In genomic region chr6:16602035-16602434, GRCh38 we compare ENCODE assay signal across 9 cellular contexts.
DNase-seq lines count a peak whose midpoint lies in the region; ATAC-seq and TF ChIP-seq lines count a peak whose summit lies in the region.
"Had no signal": no experiment of that assay in that cellular context is flagged by ENCODE, and none has a peak within 500 bp of the region (broad histone marks: within the 10 kb centered on the region; RNA-seq: fewer than 3 reads in every experiment).

No MANE protein-coding gene starts in this region.

- DNase-seq in activated CD8-positive, alpha-beta memory T cell treated with anti-CD3 and anti-CD28 coated beads, Interleukin-2, amount 50 U/mL, for 48 hours: peak; percentile 63
- DNase-seq in activated CD8-positive, alpha-beta memory T cell treated with anti-CD3 and anti-CD28 coated beads for 24 hours: no peak
- DNase-seq in stimulated activated CD8-positive, alpha-beta memory T cell treated with anti-CD3 and anti-CD28 coated beads, Interleukin-4, amount 100 ng/mL, for 24 hours (ENCODE audit: low read depth): peak; percentile 7
- DNase-seq in vagina (ENCODE audit: extremely low spot score in 2 of 2) (no peak), DMS153 (lab: John Stamatoyannopoulos, UW) (no peak), colonic mucosa (no peak)
- DNase-seq: lower lobe of right lung had no signal

- H3K4me3 ChIP-seq in vagina: no peak overlapping the region
- no peak overlapping the region for H3K4me3 ChIP-seq in colonic mucosa
- H3K4me3 ChIP-seq: lower lobe of right lung had no signal

- intact Hi-C loops in vagina (cut with DNase I): no loop called here
- intact Hi-C loops in colonic mucosa (cut with DNase I): no loop called here

- no peaks in the 10 kb centered on the region for H3K9me3 ChIP-seq in vagina
- H3K9me3 ChIP-seq in colonic mucosa: no peaks in the 10 kb centered on the region
- H3K9me3 ChIP-seq: lower lobe of right lung had no signal

- H3K27me3 ChIP-seq in vagina (no peaks in the 10 kb centered on the region), colonic mucosa (no peaks in the 10 kb centered on the region)

- ATAC-seq in GM21786 (IDR thresholded peaks at IDR 0.05; ENCODE audit: unreplicated experiment) (peak; percentile 92), HG03520 (IDR thresholded peaks at IDR 0.05; ENCODE audit: unreplicated experiment) (peak; percentile 75)
- ATAC-seq: lower lobe of right lung had no signal

- H3K27ac ChIP-seq in vagina (no peak overlapping the region), colonic mucosa (no peak overlapping the region)
- H3K27ac ChIP-seq: lower lobe of right lung had no signal

- TF ChIP-seq POLR2A in vagina (IDR thresholded peaks at IDR 0.05): no peak

- H3K9ac ChIP-seq in colonic mucosa (ENCODE audit: low read depth in 2 of 2, low read length in 2 of 2): no peak overlapping the region

- H3K36me3 ChIP-seq in vagina (no peaks in the 10 kb centered on the region), colonic mucosa (no peaks in the 10 kb centered on the region)

- H3K4me1 ChIP-seq in vagina: peaks cover 6% of the 10 kb centered on the region
- no peaks in the 10 kb centered on the region for H3K4me1 ChIP-seq in colonic mucosa
- H3K4me1 ChIP-seq: lower lobe of right lung had no signal

- no peak for TF ChIP-seq CTCF in vagina (IDR thresholded peaks at IDR 0.05)
- no peak for TF ChIP-seq CTCF in colonic mucosa (IDR thresholded peaks at IDR 0.05)

Comparison
In these comparisons a context has a peak if more than half of its experiments do, and no peak if none do; other contexts are left out.
1. DNase-seq: peak in activated CD8-positive, alpha-beta memory T cell treated with anti-CD3 and anti-CD28 coated beads, Interleukin-2, amount 50 U/mL, for 48 hours (single experiment) and stimulated activated CD8-positive, alpha-beta memory T cell treated with anti-CD3 and anti-CD28 coated beads, Interleukin-4, amount 100 ng/mL, for 24 hours (single experiment); none in activated CD8-positive, alpha-beta memory T cell treated with anti-CD3 and anti-CD28 coated beads for 24 hours (single experiment), vagina (0 of 2), DMS153 (single experiment) and colonic mucosa (single experiment).